10 cellular contexts compared by ENCODE assay signal in the genomic region with DNA sequence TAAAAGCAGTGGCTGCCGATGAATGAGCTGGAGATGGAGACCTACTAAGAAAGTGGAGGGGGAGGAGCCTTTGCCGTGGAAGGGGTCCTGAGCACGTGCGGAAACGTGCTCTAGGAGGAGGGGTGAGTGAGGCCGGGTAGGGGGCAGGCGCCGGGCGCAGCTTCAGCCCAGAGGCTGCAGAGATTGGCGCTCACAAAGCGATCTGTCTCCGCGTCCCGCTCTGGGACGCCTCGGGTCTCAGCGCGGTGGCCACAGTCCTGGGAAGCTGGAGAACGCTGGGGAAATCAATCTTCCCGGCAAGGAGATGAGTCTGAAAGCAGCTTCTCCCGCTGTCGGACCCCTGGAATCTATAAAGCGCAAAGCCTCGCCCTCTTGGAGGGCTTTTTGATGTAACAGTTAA. TPM values are rescaled to one million over a fixed set of nuclear protein-coding genes. Genes with fewer than 3 reads are reported as not detected.
DNase-seq lines count a peak whose midpoint lies in the region; ATAC-seq and TF ChIP-seq lines count a peak whose summit lies in the region.
"Had no signal": no experiment of that assay in that cellular context is flagged by ENCODE, and none has a peak within 500 bp of the region (broad histone marks: within the 10 kb centered on the region; RNA-seq: fewer than 3 reads in every experiment).

No MANE protein-coding gene starts in this region.

- H3K27me3 ChIP-seq in aorta (ENCODE audit: control insufficient read depth in 1 of 2, insufficient read depth in 2 of 2, low read length in 1 of 2): no peaks in the 10 kb centered on the region

- H3K9me3 ChIP-seq in mesodermal cell (ENCODE audit: control insufficient read depth, low read length): no peaks in the 10 kb centered on the region
- H3K9me3 ChIP-seq in aorta (ENCODE audit: control insufficient read depth, low read length): no peaks in the 10 kb centered on the region

- H3K4me3 ChIP-seq in coronary artery (peak overlapping the region; percentile 64), mesodermal cell (ENCODE audit: extremely low read depth, insufficient read depth, low read length, poor library complexity, severe bottlenecking) (peak overlapping the region; percentile 48), aorta (ENCODE audit: low read length in 2 of 2) (peak overlapping the region; percentile 21 to 40)

- H3K27ac Mint-ChIP-seq in stimulated activated naive CD8-positive, alpha-beta T cell treated with anti-CD3 and anti-CD28 coated beads, Interleukin-15, amount 100 ng/mL, for 72 hours: no peak overlapping the region
- H3K27ac Mint-ChIP-seq: naive thymus-derived CD4-positive, alpha-beta T cell had no signal

- H3K4me1 ChIP-seq in mesodermal cell (ENCODE audit: control insufficient read depth, insufficient read depth, low read length, poor library complexity, severe bottlenecking) (peaks cover 2% of the 10 kb centered on the region), aorta (ENCODE audit: control insufficient read depth in 1 of 2, insufficient read depth in 2 of 2, low read length in 2 of 2) (no peaks in the 10 kb centered on the region)

- peaks cover 22% of the 10 kb centered on the region for H3K4me1 Mint-ChIP-seq in stimulated activated naive CD8-positive, alpha-beta T cell treated with anti-CD3 and anti-CD28 coated beads, Interleukin-15, amount 100 ng/mL, for 72 hours

- WGBS in mesodermal cell (ENCODE audit: insufficient coverage in 2 of 2), 2 experiments: 0 to 2% methylated on average over 5 to 9 of the region's 24 CpGs
- 2 to 17% methylated on average over 24 of the region's 24 CpGs for WGBS in aorta, 2 donors

- no peak for DNase-seq in stimulated activated naive CD8-positive, alpha-beta T cell treated with anti-CD3 and anti-CD28 coated beads, Interleukin-15, amount 100 ng/mL, for 72 hours
- no peak for DNase-seq in stimulated activated naive CD8-positive, alpha-beta T cell treated with anti-CD3 and anti-CD28 coated beads, Interleukin-15, Interleukin-2, amounts not matched to agents 100 U/mL and 50 U/mL, for 24 hours
- DNase-seq in coronary artery (ENCODE audit: low spot score): no peak
- peak in 1 of 2 donors; percentile 75 for DNase-seq in aorta
- no peak for DNase-seq in NCI-H1092 (lab: John Stamatoyannopoulos, UW)
- DNase-seq in foreskin melanocyte: no peak
- DNase-seq: central memory CD4-positive, alpha-beta T cell; naive thymus-derived CD4-positive, alpha-beta T cell had no signal

- intact Hi-C loops in aorta (cut with DNase I): no loop called here

- no peaks in the 10 kb centered on the region for H3K36me3 ChIP-seq in mesodermal cell (ENCODE audit: control insufficient read depth, insufficient read depth, low read length)
- no peaks in the 10 kb centered on the region for H3K36me3 ChIP-seq in aorta (ENCODE audit: control insufficient read depth in 1 of 2, insufficient read depth in 2 of 2, low read length in 1 of 2)

- TF ChIP-seq CTCF in coronary artery (IDR thresholded peaks at IDR 0.05): no peak

- no peak for ATAC-seq in stimulated activated naive CD8-positive, alpha-beta T cell treated with anti-CD3 and anti-CD28 coated beads, Interleukin-15, amount 100 ng/mL, for 72 hours
- ATAC-seq in stimulated activated naive CD8-positive, alpha-beta T cell treated with anti-CD3 and anti-CD28 coated beads, Interleukin-15, Interleukin-2, amounts not matched to agents 100 U/mL and 50 U/mL, for 24 hours: no peak
- ATAC-seq in aorta (ENCODE audit: low FRiP score) (peak; percentile 34), HG02759 (IDR thresholded peaks at IDR 0.05; ENCODE audit: unreplicated experiment) (no peak)
- ATAC-seq: naive thymus-derived CD4-positive, alpha-beta T cell had no signal

- H3K9me3 Mint-ChIP-seq in stimulated activated naive CD8-positive, alpha-beta T cell treated with anti-CD3 and anti-CD28 coated beads, Interleukin-15, amount 100 ng/mL, for 72 hours: no peaks in the 10 kb centered on the region

- peak overlapping the region; percentile 15 to 35 for H3K4me3 Mint-ChIP-seq in stimulated activated naive CD8-positive, alpha-beta T cell treated with anti-CD3 and anti-CD28 coated beads, Interleukin-15, amount 100 ng/mL, for 72 hours

- no peak overlapping the region for H3K27ac ChIP-seq in coronary artery
- H3K27ac ChIP-seq in mesodermal cell (ENCODE audit: low read depth, low read length, severe bottlenecking): peak overlapping the region; percentile 59
- H3K27ac ChIP-seq in aorta (ENCODE audit: low read depth in 1 of 2, low read length in 2 of 2): no peak overlapping the region

- H3K27me3 Mint-ChIP-seq in stimulated activated naive CD8-positive, alpha-beta T cell treated with anti-CD3 and anti-CD28 coated beads, Interleukin-15, amount 100 ng/mL, for 72 hours: peaks cover 74% of the 10 kb centered on the region

RNA-seq across cellular contexts. Expression of gene ARHGAP6, which starts 0.5 kb away (rescaled TPM):
- 7.4 TPM for polyA plus RNA-seq in mesodermal cell (2013, experiment 1 of 2)
- polyA plus RNA-seq in mesodermal cell (2013, experiment 2 of 2): 8.7 TPM
- total RNA-seq in aorta: 10 to 100 TPM; 15.1 to 19.5 TPM
- 10 to 100 TPM in 1 of 2 donors, 1 to 10 TPM in 1; 5.1 to 10.8 TPM for polyA plus RNA-seq in aorta
- polyA plus RNA-seq: naive thymus-derived CD4-positive, alpha-beta T cell had no signal
